In the genomic region with DNA sequence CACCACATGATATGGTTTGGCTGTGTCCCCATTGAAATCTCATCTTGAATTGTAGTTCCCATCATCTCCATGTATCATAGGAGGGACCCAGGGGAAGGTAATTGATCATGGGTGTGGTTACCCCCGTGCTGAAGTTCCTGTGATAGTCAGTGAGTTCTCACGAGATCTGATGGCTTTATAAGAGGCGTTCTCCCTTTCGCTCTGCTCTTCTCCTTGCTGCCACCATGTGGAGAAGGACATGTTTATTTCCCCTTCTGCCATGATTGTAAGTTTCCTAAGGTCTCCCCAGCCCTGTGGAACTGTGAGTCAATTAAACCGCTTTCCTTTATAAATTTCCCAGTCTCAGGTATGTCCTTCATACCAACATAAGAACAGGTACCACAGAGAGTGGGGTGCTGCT, we compare ENCODE assay signal across 19 cellular contexts. TPM values are rescaled to one million over a fixed set of nuclear protein-coding genes. Genes with fewer than 3 reads are reported as not detected.
DNase-seq lines count a peak whose midpoint lies in the region; ATAC-seq and TF ChIP-seq lines count a peak whose summit lies in the region.
"Had no signal": no experiment of that assay in that cellular context is flagged by ENCODE, and none has a peak within 500 bp of the region (broad histone marks: within the 10 kb centered on the region; RNA-seq: fewer than 3 reads in every experiment).

No MANE protein-coding gene starts in this region.

- intact Hi-C loops in Calu3 (cut with micrococcal nuclease; ENCODE audit: unreplicated experiment): no loop called here

- H3K4me3 ChIP-seq in endodermal cell (ENCODE audit: low read length): no peak overlapping the region
- H3K4me3 ChIP-seq: esophagus muscularis mucosa, GM23248, prostate gland, SJSA1 had no signal

- no peak overlapping the region for H3K27ac Mint-ChIP-seq in Calu3 (ENCODE audit: unreplicated experiment)
- H3K27ac Mint-ChIP-seq in endodermal cell: no peak overlapping the region
- H3K27ac Mint-ChIP-seq: activated naive CD4-positive, alpha-beta T cell treated with anti-CD3 and anti-CD28 coated beads for 36 hours; natural killer cell treated with Interleukin-12 subunit alpha and Interleukin-12 subunit beta and Interleukin-15 and Interleukin-18, amount 100 ng/mL, for 72 hours had no signal

- DNase-seq in Calu3: no peak
- peak; percentile 51 for DNase-seq in H4 (ENCODE audit: low spot score)
- DNase-seq in OCI-M1 (lab: John Stamatoyannopoulos, UW): peak; percentile 3
- peak; percentile 56 for DNase-seq in endodermal cell
- DNase-seq in NCI-H1105 (lab: John Stamatoyannopoulos, UW): no peak
- no peak for DNase-seq in SW480 (ENCODE audit: low spot score)
- DNase-seq: activated naive CD4-positive, alpha-beta T cell treated with anti-CD3 and anti-CD28 coated beads for 36 hours; dermis blood vessel endothelial cell; DMS79; glutamatergic neuron; GM23248; NCI-H1048 had no signal

- TF ChIP-seq CTCF in Calu3 (IDR thresholded peaks at IDR 0.05; ENCODE audit: unreplicated experiment) (peak; percentile 22), endodermal cell (conservative IDR thresholded peaks at IDR 0.05) (peak; percentile 65)

- ATAC-seq in GM19467 (IDR thresholded peaks at IDR 0.05; ENCODE audit: unreplicated experiment): no peak
- ATAC-seq: natural killer cell treated with Interleukin-12 subunit alpha and Interleukin-12 subunit beta and Interleukin-15 and Interleukin-18, amount 100 ng/mL, for 72 hours had no signal

- no peaks in the 10 kb centered on the region for H3K4me1 ChIP-seq in endodermal cell (ENCODE audit: control insufficient read depth, insufficient read depth, low read length)
- H3K4me1 ChIP-seq: esophagus muscularis mucosa, prostate gland, SJSA1 had no signal

- H3K4me3 Mint-ChIP-seq in Calu3 (ENCODE audit: low read depth, unreplicated experiment): no peak overlapping the region
- H3K4me3 Mint-ChIP-seq in endodermal cell: no peak overlapping the region
- H3K4me3 Mint-ChIP-seq: activated naive CD4-positive, alpha-beta T cell treated with anti-CD3 and anti-CD28 coated beads for 36 hours; natural killer cell treated with Interleukin-12 subunit alpha and Interleukin-12 subunit beta and Interleukin-15 and Interleukin-18, amount 100 ng/mL, for 72 hours had no signal

- H3K27me3 ChIP-seq in endodermal cell (ENCODE audit: control insufficient read depth, insufficient read depth, low read length, poor library complexity, severe bottlenecking): no peaks in the 10 kb centered on the region
- H3K27me3 ChIP-seq: esophagus muscularis mucosa, SJSA1 had no signal

- 89 to 96% methylated on average over 3 to 5 of the region's 5 CpGs for WGBS in endodermal cell (ENCODE audit: insufficient coverage in 1 of 2, insufficient read length in 1 of 2), 2 experiments

- no peak overlapping the region for H3K27ac ChIP-seq in endodermal cell (ENCODE audit: low read depth, low read length)
- H3K27ac ChIP-seq: esophagus muscularis mucosa, GM23248, prostate gland, SJSA1 had no signal

- CTCF ChIA-PET in Calu3 (lab: Charles Lee): no interaction called here

- no peaks in the 10 kb centered on the region for H3K36me3 Mint-ChIP-seq in Calu3 (ENCODE audit: insufficient read depth, unreplicated experiment)
- no peaks in the 10 kb centered on the region for H3K36me3 Mint-ChIP-seq in endodermal cell (ENCODE audit: low read depth)
- H3K36me3 Mint-ChIP-seq: natural killer cell treated with Interleukin-12 subunit alpha and Interleukin-12 subunit beta and Interleukin-15 and Interleukin-18, amount 100 ng/mL, for 72 hours had no signal

- no peaks in the 10 kb centered on the region for H3K4me1 Mint-ChIP-seq in Calu3 (ENCODE audit: low read depth, unreplicated experiment)
- H3K4me1 Mint-ChIP-seq in endodermal cell: no peaks in the 10 kb centered on the region

- BruUV-seq in Calu3 (replicated peaks; lab: Mats Ljungman, UMichigan): no TSS peak

- H3K27me3 Mint-ChIP-seq in Calu3 (ENCODE audit: unreplicated experiment) (no peaks in the 10 kb centered on the region), endodermal cell (ENCODE audit: insufficient read depth) (no peaks in the 10 kb centered on the region)
- H3K27me3 Mint-ChIP-seq: natural killer cell treated with Interleukin-12 subunit alpha and Interleukin-12 subunit beta and Interleukin-15 and Interleukin-18, amount 100 ng/mL, for 72 hours had no signal

- no peaks in the 10 kb centered on the region for H3K36me3 ChIP-seq in endodermal cell (ENCODE audit: control insufficient read depth, insufficient read depth, low read length)
- H3K36me3 ChIP-seq: esophagus muscularis mucosa, prostate gland, SJSA1 had no signal

- no peak overlapping the region for H3K9ac ChIP-seq in endodermal cell (ENCODE audit: extremely low read depth, low read length, poor library complexity, severe bottlenecking)
- H3K9ac ChIP-seq: GM23248 had no signal

- H3K9me3 Mint-ChIP-seq in Calu3 (ENCODE audit: low read depth, unreplicated experiment) (peaks cover 2% of the 10 kb centered on the region), endodermal cell (peaks cover 12% of the 10 kb centered on the region)
- H3K9me3 Mint-ChIP-seq: activated naive CD4-positive, alpha-beta T cell treated with anti-CD3 and anti-CD28 coated beads for 36 hours had no signal

- peaks cover 3% of the 10 kb centered on the region for H3K9me3 ChIP-seq in endodermal cell (ENCODE audit: control insufficient read depth, low read length)
- H3K9me3 ChIP-seq: esophagus muscularis mucosa, prostate gland, SJSA1 had no signal

RNA-seq across cellular contexts. Expression of gene OSTN, which starts 21.9 kb away (rescaled TPM):
- total RNA-seq in Calu3 (2022) (not detected in 2 replicates), endodermal cell (not detected)
- not detected in 2 replicates for total RNA-seq in H4 (2014; rRNA removed; shearing (Covaris generic))
- polyA plus RNA-seq in endodermal cell (2013, experiment 1 of 2): not detected
- polyA plus RNA-seq in endodermal cell (2013, experiment 2 of 2): 0.79 TPM
- total RNA-seq: activated naive CD4-positive, alpha-beta T cell treated with anti-CD3 and anti-CD28 coated beads for 36 hours; astrocyte; dermis blood vessel endothelial cell; esophagus muscularis mucosa; GM23248; natural killer cell treated with Interleukin-12 subunit alpha and Interleukin-12 subunit beta and Interleukin-15 and Interleukin-18, amount 100 ng/mL, for 72 hours; SJSA1 had no signal
- polyA plus RNA-seq: BJ, GM23248 had no signal

Comparison
In these comparisons a context has a peak if more than half of its experiments do, and no peak if none do; other contexts are left out.
1. DNase-seq: peak in H4 (single experiment), OCI-M1 (single experiment) and endodermal cell (single experiment); none in Calu3 (single experiment), NCI-H1105 (single experiment) and SW480 (single experiment).